9 cellular contexts compared by ENCODE assay signal in genomic region chr17:78416791-78417530, GRCh38. TPM values are rescaled to one million over a fixed set of nuclear protein-coding genes. Genes with fewer than 3 reads are reported as not detected.
DNase-seq lines count a peak whose midpoint lies in the region; ATAC-seq and TF ChIP-seq lines count a peak whose summit lies in the region.
"Had no signal": no experiment of that assay in that cellular context is flagged by ENCODE, and none has a peak within 500 bp of the region (broad histone marks: within the 10 kb centered on the region; RNA-seq: fewer than 3 reads in every experiment).

No MANE protein-coding gene starts in this region.

- CTCF ChIA-PET in activated CD4-positive, alpha-beta memory T cell treated with anti-CD3 and anti-CD28 coated beads for 36 hours (lab: Charles Lee): interaction anchor here (1.1 to 1.5 kb wide), 2 partner anchors 8 to 126 kb away, joined by 4 to 5 read pairs; no protein-coding TSS in a partner anchor

- H3K9me3 Mint-ChIP-seq in activated CD4-positive, alpha-beta memory T cell treated with anti-CD3 and anti-CD28 coated beads for 36 hours: no peaks in the 10 kb centered on the region
- H3K9me3 Mint-ChIP-seq: activated B cell treated with CpG ODN at 0.5 μM for 24 hours had no signal

- WGBS in psoas muscle, 3 donors: 58 to 63% (median 62%) methylated on average over 15 of the region's 15 CpGs

- H3K27me3 Mint-ChIP-seq in activated CD4-positive, alpha-beta memory T cell treated with anti-CD3 and anti-CD28 coated beads for 36 hours: no peaks in the 10 kb centered on the region
- H3K27me3 Mint-ChIP-seq: activated B cell treated with CpG ODN at 0.5 μM for 24 hours had no signal

- peaks cover 55% of the 10 kb centered on the region for H3K4me1 ChIP-seq in psoas muscle

- no peaks in the 10 kb centered on the region for H3K27me3 ChIP-seq in psoas muscle (ENCODE audit: insufficient read depth in 3 of 3, low read length in 2 of 3)

- peaks cover 85% of the 10 kb centered on the region for H3K4me1 Mint-ChIP-seq in activated CD4-positive, alpha-beta memory T cell treated with anti-CD3 and anti-CD28 coated beads for 36 hours (ENCODE audit: low read depth)

- no peak overlapping the region for H3K4me3 ChIP-seq in psoas muscle

- H3K4me3 Mint-ChIP-seq in activated CD4-positive, alpha-beta memory T cell treated with anti-CD3 and anti-CD28 coated beads for 36 hours: peak overlapping the region; percentile 41
- H3K4me3 Mint-ChIP-seq: activated B cell treated with CpG ODN at 0.5 μM for 24 hours had no signal

- peak; percentile 35 for DNase-seq in DMS153 treated with DMSO at 0.1 percent for 48 hours (lab: John Stamatoyannopoulos, UW; ENCODE audit: unreplicated experiment)
- no peak for DNase-seq in activated CD4-positive, alpha-beta memory T cell treated with anti-CD3 and anti-CD28 coated beads for 36 hours
- DNase-seq in Right ventricle myocardium inferior (ENCODE audit: missing footprints): peak; percentile 75
- DNase-seq in psoas muscle: peak in 1 of 2 donors; percentile 51
- no peak for DNase-seq in GOT3 (lab: John Stamatoyannopoulos, UW)
- no peak for DNase-seq in HCEC 1CT
- DNase-seq: activated B cell treated with CpG ODN at 0.5 μM for 24 hours had no signal

- POLR2A ChIA-PET in activated CD4-positive, alpha-beta memory T cell treated with anti-CD3 and anti-CD28 coated beads for 36 hours (lab: Charles Lee): interaction anchor here (1.2 kb wide), 1 partner anchor 61 kb away, joined by 5 read pairs; no protein-coding TSS in a partner anchor

- peaks cover 0 to 40% of the 10 kb centered on the region in 2 donors for H3K36me3 ChIP-seq in psoas muscle (ENCODE audit: insufficient read depth in 1 of 2, low read depth in 1 of 2)

- peaks cover 71% of the 10 kb centered on the region for H3K36me3 Mint-ChIP-seq in activated CD4-positive, alpha-beta memory T cell treated with anti-CD3 and anti-CD28 coated beads for 36 hours

- TF ChIP-seq CTCF in psoas muscle (IDR thresholded peaks at IDR 0.05): no peak

- H3K27ac Mint-ChIP-seq in activated CD4-positive, alpha-beta memory T cell treated with anti-CD3 and anti-CD28 coated beads for 36 hours: peak overlapping the region; percentile 84
- H3K27ac Mint-ChIP-seq: activated B cell treated with CpG ODN at 0.5 μM for 24 hours had no signal

- peak overlapping the region; percentile 75 for H3K27ac ChIP-seq in psoas muscle

- intact Hi-C loops in activated CD4-positive, alpha-beta memory T cell treated with anti-CD3 and anti-CD28 coated beads for 36 hours (cut with micrococcal nuclease): no loop called here
- intact Hi-C loops in Right ventricle myocardium inferior (cut with DNase I) (no loop called here), psoas muscle (cut with DNase I) (no loop called here)

- H3K9me3 ChIP-seq in psoas muscle: no peaks in the 10 kb centered on the region

- ATAC-seq in Right ventricle myocardium inferior (peak; percentile 46), psoas muscle (no peak), GM19455 (IDR thresholded peaks at IDR 0.05; ENCODE audit: unreplicated experiment) (no peak), HG03342 (IDR thresholded peaks at IDR 0.05; ENCODE audit: unreplicated experiment) (no peak)

RNA-seq across cellular contexts. Expression of gene PGS1, which starts 38.5 kb away (rescaled TPM):
- 10 to 100 TPM; 75.8 to 78.1 TPM for total RNA-seq in activated CD4-positive, alpha-beta memory T cell treated with anti-CD3 and anti-CD28 coated beads for 36 hours
- total RNA-seq in Right ventricle myocardium inferior: 16.7 TPM
- 10 to 100 TPM; 15.0 to 24.2 (median 20.3) TPM for total RNA-seq in psoas muscle
- 10 to 100 TPM; 10.2 to 16.3 (median 15.5) TPM for polyA plus RNA-seq in psoas muscle

RNA-seq across cellular contexts. Expression of gene SOCS3, which starts 57.1 kb away (rescaled TPM):
- total RNA-seq in activated CD4-positive, alpha-beta memory T cell treated with anti-CD3 and anti-CD28 coated beads for 36 hours: 100 to 1,000 TPM; 162 to 167 TPM
- 12.2 TPM for total RNA-seq in Right ventricle myocardium inferior
- 10 to 100 TPM in 3 of 4 donors, 1 to 10 TPM in 1; 8.5 to 43.5 (median 23.6) TPM for total RNA-seq in psoas muscle
- 10 to 100 TPM in 1 of 3 donors, 1 to 10 TPM in 2; 5.3 to 24.4 (median 7.5) TPM for polyA plus RNA-seq in psoas muscle

Comparison
In these comparisons a context has a peak if more than half of its experiments do, and no peak if none do; other contexts are left out.
1. DNase-seq: peak in DMS153 treated with DMSO at 0.1 percent for 48 hours (single experiment) and Right ventricle myocardium inferior (single experiment); none in activated CD4-positive, alpha-beta memory T cell treated with anti-CD3 and anti-CD28 coated beads for 36 hours (single experiment), GOT3 (single experiment) and HCEC 1CT (single experiment).